ENCODE assay signal across 14 cellular contexts in genomic region chr1:36279789-36280296, GRCh38. TPM values are rescaled to one million over a fixed set of nuclear protein-coding genes. Genes with fewer than 3 reads are reported as not detected.
A peak's percentile ranks its signal among the peaks of the same experiment; 100 is the strongest.
DNase-seq lines count a peak whose midpoint lies in the region; ATAC-seq and TF ChIP-seq lines count a peak whose summit lies in the region.
"Had no signal": no experiment of that assay in that cellular context is flagged by ENCODE, and none has a peak within 500 bp of the region (broad histone marks: within the 10 kb centered on the region; RNA-seq: fewer than 3 reads in every experiment).

No MANE protein-coding gene starts in this region.

- no peaks in the 10 kb centered on the region for H3K9me2 ChIP-seq in OCI-LY7 (ENCODE audit: insufficient read depth, low read length)

- no peaks in the 10 kb centered on the region for H3K4me1 ChIP-seq in OCI-LY7 (ENCODE audit: insufficient read depth, low read length, poor library complexity, severe bottlenecking)

- no peak for DNase-seq in activated naive CD4-positive, alpha-beta T cell treated with anti-CD3 and anti-CD28 coated beads for 36 hours
- no peak for DNase-seq in activated naive CD4-positive, alpha-beta T cell treated with Interleukin-2 at 50 U/mL for 16 hours
- no peak for DNase-seq in activated T-helper 1 cell treated with anti-CD3 and anti-CD28 coated beads, Interleukin-12 subunit alpha, Interleukin-12 subunit beta, Interleukin-2, Interleukin-4 antibody, amounts not matched to agents 30 ng/mL and 10 ng/mL and 1 ng/mL, durations not matched to agents 14 hours and 24 hours and 36 hours (ENCODE audit: low spot score)
- DNase-seq in memory B cell (ENCODE audit: low spot score in 2 of 2) (no peak), OCI-LY7 (ENCODE audit: low spot score) (no peak), caudate nucleus (lab: John Stamatoyannopoulos, UW) (no peak), posterior vena cava (ENCODE audit: low spot score) (no peak)
- no peak for DNase-seq in stimulated activated naive CD8-positive, alpha-beta T cell treated with anti-CD3 and anti-CD28 coated beads, Interleukin-15, amount 100 ng/mL, for 72 hours
- DNase-seq: NCI-H1105, NCI-H526, SHP77 treated with DMSO at 0.1 percent for 48 hours had no signal

- H3K36me3 Mint-ChIP-seq in activated naive CD4-positive, alpha-beta T cell treated with anti-CD3 and anti-CD28 coated beads for 36 hours (ENCODE audit: low read depth): peaks cover 14% of the 10 kb centered on the region
- H3K36me3 Mint-ChIP-seq in activated T-helper 1 cell treated with anti-CD3 and anti-CD28 coated beads, Interleukin-12 subunit alpha, Interleukin-12 subunit beta, Interleukin-2, Interleukin-4 antibody, amounts not matched to agents 30 ng/mL and 10 ng/mL and 1 ng/mL, durations not matched to agents 14 hours and 24 hours and 36 hours (ENCODE audit: low read depth): peaks cover 16% of the 10 kb centered on the region
- H3K36me3 Mint-ChIP-seq in memory B cell: peaks cover 5% of the 10 kb centered on the region

- peaks cover 47% of the 10 kb centered on the region for H3K36me3 ChIP-seq in OCI-LY7 (ENCODE audit: insufficient read depth, low read length)

- H3K27ac Mint-ChIP-seq in activated naive CD4-positive, alpha-beta T cell treated with anti-CD3 and anti-CD28 coated beads for 36 hours: peak overlapping the region; percentile 66
- H3K27ac Mint-ChIP-seq in activated T-helper 1 cell treated with anti-CD3 and anti-CD28 coated beads, Interleukin-12 subunit alpha, Interleukin-12 subunit beta, Interleukin-2, Interleukin-4 antibody, amounts not matched to agents 30 ng/mL and 10 ng/mL and 1 ng/mL, durations not matched to agents 14 hours and 24 hours and 36 hours: peak overlapping the region; percentile 73
- peak overlapping the region; percentile 56 for H3K27ac Mint-ChIP-seq in memory B cell
- H3K27ac Mint-ChIP-seq in stimulated activated naive CD8-positive, alpha-beta T cell treated with anti-CD3 and anti-CD28 coated beads, Interleukin-15, amount 100 ng/mL, for 72 hours: peak overlapping the region; percentile 55 to 98

- POLR2A ChIA-PET in OCI-LY7 (lab: Charles Lee): no interaction called here

- intact Hi-C loops in activated naive CD4-positive, alpha-beta T cell treated with anti-CD3 and anti-CD28 coated beads for 36 hours (cut with micrococcal nuclease): no loop called here
- intact Hi-C loops in activated T-helper 1 cell treated with anti-CD3 and anti-CD28 coated beads, Interleukin-12 subunit alpha, Interleukin-12 subunit beta, Interleukin-2, Interleukin-4 antibody, amounts not matched to agents 30 ng/mL and 10 ng/mL and 1 ng/mL, durations not matched to agents 14 hours and 24 hours and 36 hours (cut with micrococcal nuclease): loop anchor here (5.0 kb wide), 1 partner anchor 193 kb away; the partner anchor contains the start of gene ADPRS
- intact Hi-C loops in OCI-LY7 (cut with micrococcal nuclease; ENCODE audit: unreplicated experiment): no loop called here
- intact Hi-C loops in posterior vena cava (cut with DNase I): loop anchor here in 1 of 2 donors (5.0 kb wide), 1 partner anchor 48 kb away; no protein-coding TSS in a partner anchor

- H3K4me2 ChIP-seq in OCI-LY7 (ENCODE audit: low read length): no peak overlapping the region

- no peaks in the 10 kb centered on the region for H4K20me1 ChIP-seq in OCI-LY7 (ENCODE audit: insufficient read depth, low read length)

- H3K27ac ChIP-seq in OCI-LY7 (ENCODE audit: low read depth, low read length, poor library complexity, severe bottlenecking): no peak overlapping the region
- no peak overlapping the region for H3K27ac ChIP-seq in caudate nucleus (ENCODE audit: low read depth, low read length)
- H3K27ac ChIP-seq: vagina had no signal

- H3K9me3 ChIP-seq in OCI-LY7 (ENCODE audit: low read length): no peaks in the 10 kb centered on the region
- H3K9me3 ChIP-seq: vagina had no signal

- H3K4me1 Mint-ChIP-seq in activated naive CD4-positive, alpha-beta T cell treated with anti-CD3 and anti-CD28 coated beads for 36 hours (ENCODE audit: low read depth): peaks cover 38% of the 10 kb centered on the region
- H3K4me1 Mint-ChIP-seq in activated T-helper 1 cell treated with anti-CD3 and anti-CD28 coated beads, Interleukin-12 subunit alpha, Interleukin-12 subunit beta, Interleukin-2, Interleukin-4 antibody, amounts not matched to agents 30 ng/mL and 10 ng/mL and 1 ng/mL, durations not matched to agents 14 hours and 24 hours and 36 hours (ENCODE audit: low read depth): peaks cover 45% of the 10 kb centered on the region
- H3K4me1 Mint-ChIP-seq in memory B cell: peaks cover 5% of the 10 kb centered on the region
- peaks cover 31% of the 10 kb centered on the region for H3K4me1 Mint-ChIP-seq in stimulated activated naive CD8-positive, alpha-beta T cell treated with anti-CD3 and anti-CD28 coated beads, Interleukin-15, amount 100 ng/mL, for 72 hours

- H3K27me3 Mint-ChIP-seq in activated naive CD4-positive, alpha-beta T cell treated with anti-CD3 and anti-CD28 coated beads for 36 hours (ENCODE audit: low read depth): no peaks in the 10 kb centered on the region
- H3K27me3 Mint-ChIP-seq in activated T-helper 1 cell treated with anti-CD3 and anti-CD28 coated beads, Interleukin-12 subunit alpha, Interleukin-12 subunit beta, Interleukin-2, Interleukin-4 antibody, amounts not matched to agents 30 ng/mL and 10 ng/mL and 1 ng/mL, durations not matched to agents 14 hours and 24 hours and 36 hours (ENCODE audit: insufficient read depth): no peaks in the 10 kb centered on the region
- H3K27me3 Mint-ChIP-seq in memory B cell: no peaks in the 10 kb centered on the region
- H3K27me3 Mint-ChIP-seq in stimulated activated naive CD8-positive, alpha-beta T cell treated with anti-CD3 and anti-CD28 coated beads, Interleukin-15, amount 100 ng/mL, for 72 hours: no peaks in the 10 kb centered on the region

- CTCF ChIA-PET in activated naive CD4-positive, alpha-beta T cell treated with anti-CD3 and anti-CD28 coated beads for 36 hours (lab: Charles Lee): interaction anchor here (1.0 to 2.2 kb wide), 4 partner anchors 20 to 130 kb away, joined by 3 to 10 read pairs (median 6); partner anchors contain the start of gene TRAPPC3
- CTCF ChIA-PET in OCI-LY7 (lab: Charles Lee; ENCODE audit: unreplicated experiment): no interaction called here

- no TSS peak for BruUV-seq in OCI-LY7 (replicated peaks; lab: Mats Ljungman, UMichigan)

- no peak overlapping the region for H3K4me3 ChIP-seq in OCI-LY7 (ENCODE audit: low read depth, low read length, poor library complexity, severe bottlenecking)
- H3K4me3 ChIP-seq: skin epidermis, vagina had no signal

- TF ChIP-seq CTCF in OCI-LY7 (conservative IDR thresholded peaks at IDR 0.05; ENCODE audit: low read length): no peak

- peaks cover 18% of the 10 kb centered on the region; the same call in 1 of the 2 replicates for H3K79me2 ChIP-seq in OCI-LY7 (ENCODE audit: insufficient read depth, low read depth, low read length)

- ATAC-seq in memory B cell (ENCODE audit: low read depth): no peak
- ATAC-seq in stimulated activated naive CD8-positive, alpha-beta T cell treated with anti-CD3 and anti-CD28 coated beads, Interleukin-15, amount 100 ng/mL, for 72 hours: no peak

- no peak overlapping the region for H2AFZ ChIP-seq in OCI-LY7 (ENCODE audit: low read length)

- no peaks in the 10 kb centered on the region for H3K9me3 Mint-ChIP-seq in activated naive CD4-positive, alpha-beta T cell treated with anti-CD3 and anti-CD28 coated beads for 36 hours
- no peaks in the 10 kb centered on the region for H3K9me3 Mint-ChIP-seq in activated T-helper 1 cell treated with anti-CD3 and anti-CD28 coated beads, Interleukin-12 subunit alpha, Interleukin-12 subunit beta, Interleukin-2, Interleukin-4 antibody, amounts not matched to agents 30 ng/mL and 10 ng/mL and 1 ng/mL, durations not matched to agents 14 hours and 24 hours and 36 hours
- no peaks in the 10 kb centered on the region for H3K9me3 Mint-ChIP-seq in memory B cell
- H3K9me3 Mint-ChIP-seq in stimulated activated naive CD8-positive, alpha-beta T cell treated with anti-CD3 and anti-CD28 coated beads, Interleukin-15, amount 100 ng/mL, for 72 hours: no peaks in the 10 kb centered on the region

- no peak overlapping the region for H3K4me3 Mint-ChIP-seq in activated naive CD4-positive, alpha-beta T cell treated with anti-CD3 and anti-CD28 coated beads for 36 hours
- no peak overlapping the region for H3K4me3 Mint-ChIP-seq in activated T-helper 1 cell treated with anti-CD3 and anti-CD28 coated beads, Interleukin-12 subunit alpha, Interleukin-12 subunit beta, Interleukin-2, Interleukin-4 antibody, amounts not matched to agents 30 ng/mL and 10 ng/mL and 1 ng/mL, durations not matched to agents 14 hours and 24 hours and 36 hours
- H3K4me3 Mint-ChIP-seq in memory B cell: no peak overlapping the region
- H3K4me3 Mint-ChIP-seq in stimulated activated naive CD8-positive, alpha-beta T cell treated with anti-CD3 and anti-CD28 coated beads, Interleukin-15, amount 100 ng/mL, for 72 hours: peak overlapping the region in 1 of 2 donors; percentile 44

RNA-seq across cellular contexts. Expression of gene SH3D21, which starts 26.3 kb away (rescaled TPM):
- total RNA-seq in activated naive CD4-positive, alpha-beta T cell treated with anti-CD3 and anti-CD28 coated beads for 36 hours: 1 to 10 TPM; 2.3 to 2.7 TPM
- total RNA-seq in activated T-helper 1 cell treated with anti-CD3 and anti-CD28 coated beads, Interleukin-12 subunit alpha, Interleukin-12 subunit beta, Interleukin-2, Interleukin-4 antibody, amounts not matched to agents 30 ng/mL and 10 ng/mL and 1 ng/mL, durations not matched to agents 14 hours and 24 hours and 36 hours: 7.5 and 8.3 TPM in 2 replicates
- 15.2 and 16.4 TPM in 2 replicates for total RNA-seq in OCI-LY7 (2014; rRNA removed; shearing (Covaris generic))
- total RNA-seq in OCI-LY7 (2022) (10.6 and 16.7 TPM in 2 replicates), posterior vena cava (1 to 10 TPM; 1.6 to 2.8 TPM)
- total RNA-seq: H4 had no signal

RNA-seq across cellular contexts. Expression of gene EVA1B, which starts 43.6 kb away (rescaled TPM):
- 1 to 10 TPM; 1.9 to 2.1 TPM for total RNA-seq in activated naive CD4-positive, alpha-beta T cell treated with anti-CD3 and anti-CD28 coated beads for 36 hours
- total RNA-seq in activated T-helper 1 cell treated with anti-CD3 and anti-CD28 coated beads, Interleukin-12 subunit alpha, Interleukin-12 subunit beta, Interleukin-2, Interleukin-4 antibody, amounts not matched to agents 30 ng/mL and 10 ng/mL and 1 ng/mL, durations not matched to agents 14 hours and 24 hours and 36 hours: 10.6 and 10.9 TPM in 2 replicates
- total RNA-seq in OCI-LY7 (2014; rRNA removed; shearing (Covaris generic)): 0.57 and 2.0 TPM in 2 replicates
- total RNA-seq in OCI-LY7 (2022) (0.84 and 0.96 TPM in 2 replicates), posterior vena cava (10 to 100 TPM; 38.0 to 39.5 TPM)

RNA-seq across cellular contexts. Expression of gene THRAP3, which starts 55.6 kb away (rescaled TPM):
- 100 to 1,000 TPM; 128 to 133 TPM for total RNA-seq in activated naive CD4-positive, alpha-beta T cell treated with anti-CD3 and anti-CD28 coated beads for 36 hours
- 147 and 154 TPM in 2 replicates for total RNA-seq in activated T-helper 1 cell treated with anti-CD3 and anti-CD28 coated beads, Interleukin-12 subunit alpha, Interleukin-12 subunit beta, Interleukin-2, Interleukin-4 antibody, amounts not matched to agents 30 ng/mL and 10 ng/mL and 1 ng/mL, durations not matched to agents 14 hours and 24 hours and 36 hours
- total RNA-seq in OCI-LY7 (2014; rRNA removed; shearing (Covaris generic)): 76.1 and 98.7 TPM in 2 replicates
- total RNA-seq in OCI-LY7 (2022): 131 and 132 TPM in 2 replicates
- total RNA-seq in posterior vena cava: 10 to 100 TPM; 76.6 to 79.1 TPM
